In genomic region chr13:70729369-70729768, GRCh38 we compare ENCODE assay signal across 24 cellular contexts.
"Had no signal": no experiment of that assay in that cellular context is flagged by ENCODE, and none has a peak within 500 bp of the region (broad histone marks: within the 10 kb centered on the region; RNA-seq: fewer than 3 reads in every experiment).

No MANE protein-coding gene starts in this region.

- H3K27ac ChIP-seq: brain microvascular endothelial cell, coronary artery, esophagus muscularis mucosa, gastroesophageal sphincter, heart right ventricle, left ventricle myocardium inferior, right atrium auricular region, skin epidermis, tibial artery, uterus had no signal

- H3K36me3 ChIP-seq: brain microvascular endothelial cell, esophagus muscularis mucosa, gastroesophageal sphincter, heart right ventricle, left ventricle myocardium inferior, right atrium auricular region, tibial artery, uterus had no signal

- H3K4me3 ChIP-seq: coronary artery, esophagus muscularis mucosa, gastroesophageal sphincter, heart right ventricle, left ventricle myocardium inferior, right atrium auricular region, skin epidermis, tibial artery, uterus had no signal

- DNase-seq: activated CD4-positive, alpha-beta T cell treated with anti-CD3 and anti-CD28 coated beads for 1 hour; activated CD8-positive, alpha-beta memory T cell treated with anti-CD3 and anti-CD28 coated beads for 24 hours; activated CD8-positive, alpha-beta memory T cell treated with anti-CD3 and anti-CD28 coated beads, Interleukin-2, amount 50 U/mL, for 48 hours; activated effector memory CD4-positive, alpha-beta T cell treated with Interleukin-2 at 50 U/mL for 16 hours; activated naive CD4-positive, alpha-beta T cell treated with anti-CD3 and anti-CD28 coated beads, Interleukin-2, amount 10 ng/mL, durations not matched to agents 7 days and 5 days; activated naive CD8-positive, alpha-beta T cell treated with anti-CD3 and anti-CD28 coated beads, Interleukin-2, amount 50 U/mL, for 24 hours; activated T-cell treated with anti-CD3 and anti-CD28 coated beads, Interleukin-2, amount 50 U/mL, for 48 hours; anterior cingulate cortex; brain microvascular endothelial cell; central memory CD4-positive, alpha-beta T cell; heart right ventricle; kidney glomerular epithelial cell; left ventricle myocardium inferior; mammary epithelial cell; stimulated activated naive CD8-positive, alpha-beta T cell treated with anti-CD3 and anti-CD28 coated beads, Interleukin-15, Interleukin-2, amounts not matched to agents 100 U/mL and 50 U/mL, for 24 hours; substantia nigra; T1000; tibial artery; uterus had no signal

- H3K9me3 ChIP-seq: esophagus muscularis mucosa, gastroesophageal sphincter, heart right ventricle, left ventricle myocardium inferior, right atrium auricular region, tibial artery, uterus had no signal

- H3K4me1 ChIP-seq: esophagus muscularis mucosa, gastroesophageal sphincter, heart right ventricle, left ventricle myocardium inferior, right atrium auricular region, tibial artery, uterus had no signal

- H3K27me3 ChIP-seq: brain microvascular endothelial cell, esophagus muscularis mucosa, gastroesophageal sphincter, heart right ventricle, right atrium auricular region, tibial artery, uterus had no signal
